11 cellular contexts compared by ENCODE assay signal in genomic region chr20:44594730-44595129, GRCh38. TPM values are rescaled to one million over a fixed set of nuclear protein-coding genes. Genes with fewer than 3 reads are reported as not detected.
A peak's percentile ranks its signal among the peaks of the same experiment; 100 is the strongest.
DNase-seq lines count a peak whose midpoint lies in the region; ATAC-seq, FAIRE-seq and TF ChIP-seq lines count a peak whose summit lies in the region.
"Had no signal": no experiment of that assay in that cellular context is flagged by ENCODE, and none has a peak within 500 bp of the region (broad histone marks: within the 10 kb centered on the region; RNA-seq: fewer than 3 reads in every experiment).

No MANE protein-coding gene starts in this region.

- TF ChIP-seq CTCF in AG04450 (IDR thresholded peaks at IDR 0.05; ENCODE audit: low read depth, low read length) (no peak), HFFc6 (IDR thresholded peaks at IDR 0.05) (no peak), adrenal gland (IDR thresholded peaks at IDR 0.05) (no peak)

- CTCF ChIA-PET in AG04450 (lab: Charles Lee): no interaction called here

- FAIRE-seq in GM19239 (lab: Jason Lieb, UNC): no peak

- H3K27ac ChIP-seq in AG04450 (ENCODE audit: low read depth, low read length) (peak overlapping the region; percentile 12), adrenal gland (peak overlapping the region in 2 of 5 donors; percentile 59)

- WGBS in adrenal gland, 4 donors: 27 to 38% (median 29%) methylated on average over 1 of the region's 1 CpG; no CpG with 5 or more reads in 1 of the 4 donors

- H3K4me3 ChIP-seq in AG04450 (ENCODE audit: low read depth, low read length): no peak overlapping the region
- H3K4me3 ChIP-seq in adrenal gland: no peak overlapping the region

- peaks cover 16% of the 10 kb centered on the region; the same call in 1 of the 2 replicates for H3K36me3 Mint-ChIP-seq in HFFc6 (ENCODE audit: low read depth)
- H3K36me3 Mint-ChIP-seq in memory B cell: peaks cover 25% of the 10 kb centered on the region

- peaks cover 20 to 47% of the 10 kb centered on the region in 2 donors for H3K4me1 ChIP-seq in adrenal gland (replicated peaks in 1 of 2)

- peak; percentile 57 for ATAC-seq in memory B cell (ENCODE audit: low read depth)
- no peak for ATAC-seq in GM21390 (IDR thresholded peaks at IDR 0.05; ENCODE audit: unreplicated experiment)
- ATAC-seq in GM21367 (IDR thresholded peaks at IDR 0.05; ENCODE audit: unreplicated experiment): no peak

- peaks cover 0 to 16% of the 10 kb centered on the region in 2 donors for H3K36me3 ChIP-seq in adrenal gland (replicated peaks in 1 of 2)

- H3K4me1 Mint-ChIP-seq in HFFc6 (ENCODE audit: low read depth): peaks cover 45% of the 10 kb centered on the region
- H3K4me1 Mint-ChIP-seq in memory B cell: peaks cover 53% of the 10 kb centered on the region

- peak overlapping the region; percentile 59; the same call in 1 of the 2 replicates for H3K27ac Mint-ChIP-seq in HFFc6
- H3K27ac Mint-ChIP-seq in memory B cell: peak overlapping the region; percentile 93

- H3K9me3 ChIP-seq in AG04450 (ENCODE audit: control insufficient read depth, insufficient read depth, low read length) (no peaks in the 10 kb centered on the region), adrenal gland (replicated peaks in 1 of 3) (no peaks in the 10 kb centered on the region)

- H3K27me3 ChIP-seq in AG04450 (ENCODE audit: control insufficient read depth, insufficient read depth, low read length) (no peaks in the 10 kb centered on the region), adrenal gland (no peaks in the 10 kb centered on the region)

- TF ChIP-seq POLR2A in adrenal gland (IDR thresholded peaks at IDR 0.05): no peak

- no peak overlapping the region for H3K4me3 Mint-ChIP-seq in HFFc6
- H3K4me3 Mint-ChIP-seq in memory B cell: peak overlapping the region; percentile 55

- no peaks in the 10 kb centered on the region; the same call in 1 of the 2 replicates for H3K27me3 Mint-ChIP-seq in HFFc6 (ENCODE audit: insufficient read depth)
- H3K27me3 Mint-ChIP-seq in memory B cell: no peaks in the 10 kb centered on the region

- H3K9me3 Mint-ChIP-seq in HFFc6: no peaks in the 10 kb centered on the region
- H3K9me3 Mint-ChIP-seq in memory B cell: no peaks in the 10 kb centered on the region

- POLR2A ChIA-PET in AG04450 (lab: Yijun Ruan, JAX): no interaction called here

- intact Hi-C loops in adrenal gland (cut with DNase I): loop anchor here in 1 of 2 donors (5.0 kb wide), 1 partner anchor 57 kb away; no protein-coding TSS in a partner anchor

- DNase-seq in AG04450 (ENCODE audit: low read depth, low spot score) (peak; percentile 64), HFFc6 (no peak), adrenal gland (peak in 5 of 7 donors; percentile 65 to 87 (median 77)), memory B cell (ENCODE audit: low spot score in 2 of 2) (no peak), Ammon's horn (ENCODE audit: low spot score) (no peak), GM19239 (ENCODE audit: insufficient read length, low spot score) (no peak)
- DNase-seq: DND-41; NCI-H510A treated with DMSO at 0.1 percent for 48 hours; stimulated activated CD4-positive, alpha-beta T cell treated with anti-CD3 and anti-CD28 coated beads, Interleukin-4, amount 100 ng/mL, for 4 hours had no signal

RNA-seq across cellular contexts. Expression of gene PKIG, which starts 12.4 kb away (rescaled TPM):
- polyA plus RNA-seq in AG04450 (2011; rRNA removed) (107 and 128 TPM in 2 replicates), adrenal gland (100 to 1,000 TPM in 1 of 3 donors, 10 to 100 TPM in 2; 43.9 to 114 (median 98.0) TPM)
- polyA minus RNA-seq in AG04450 (2011; rRNA and poly(A)+ RNA removed): 50.6 and 65.6 TPM in 2 replicates
- 10 to 100 TPM; 35.5 to 57.6 (median 52.0) TPM for total RNA-seq in HFFc6 (2021; fragmentation: NEBNext Ultra II Directional; extraction: Animal tissue kit (Norgen Biotek cat#: 25700))
- total RNA-seq in adrenal gland: 100 to 1,000 TPM in 6 of 8 donors, 10 to 100 TPM in 2; 56.1 to 225 (median 149) TPM

RNA-seq across cellular contexts. Expression of gene ADA, which starts 56.8 kb away (rescaled TPM):
- polyA plus RNA-seq in AG04450 (2011; rRNA removed): 12.5 and 12.6 TPM in 2 replicates
- 9.6 and 14.4 TPM in 2 replicates for polyA minus RNA-seq in AG04450 (2011; rRNA and poly(A)+ RNA removed)
- 10 to 100 TPM; 11.0 to 15.9 (median 12.7) TPM for total RNA-seq in HFFc6 (2021; fragmentation: NEBNext Ultra II Directional; extraction: Animal tissue kit (Norgen Biotek cat#: 25700))
- 10 to 100 TPM in 5 of 8 donors, 1 to 10 TPM in 3; 6.6 to 16.4 (median 11.9) TPM for total RNA-seq in adrenal gland
- polyA plus RNA-seq in adrenal gland: 10 to 100 TPM in 1 of 3 donors, 1 to 10 TPM in 2; 3.4 to 10.4 (median 9.6) TPM

Comparison
In these comparisons a context has a peak if more than half of its experiments do, and no peak if none do; other contexts are left out.
1. DNase-seq: peak in AG04450 (single experiment) and adrenal gland (5 of 7); none in HFFc6 (single experiment), memory B cell (0 of 2), Ammon's horn (single experiment) and GM19239 (single experiment).